1 cellular context compared by ENCODE assay signal in the genomic region with DNA sequence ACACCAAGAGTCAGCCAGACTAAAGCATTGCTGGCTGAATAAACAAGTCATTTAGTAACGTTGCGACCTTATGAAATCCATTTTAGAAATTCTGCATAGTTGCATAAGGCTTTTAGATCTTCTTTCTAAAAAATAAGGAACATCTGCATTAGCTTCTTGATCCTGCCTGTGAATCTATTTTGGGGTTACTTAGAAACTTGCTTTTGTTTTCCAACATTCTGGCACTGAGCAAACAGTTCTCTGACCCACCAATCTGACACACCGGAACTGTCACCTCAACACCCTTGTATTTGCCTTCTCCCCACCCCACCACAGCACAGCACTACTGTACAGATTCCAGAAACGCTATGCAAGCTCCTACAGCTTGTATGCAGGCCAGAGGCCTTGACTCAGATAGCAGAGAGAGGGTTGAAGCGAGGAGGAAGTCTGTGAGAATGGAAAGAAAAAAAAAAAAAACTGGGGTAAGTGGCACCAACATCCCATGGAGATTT.
A peak's percentile ranks its signal among the peaks of the same experiment; 100 is the strongest.
TF ChIP-seq lines count a peak whose summit lies in the region.

No MANE protein-coding gene starts in this region.

TF ChIP-seq in HepG2, 621 proteins besides CTCF, POLR2A, EP300 and RAD21 (continued from another document and continues in another):
- TF ChIP-seq ZNF761 (CRISPR knock-in tag; conservative IDR thresholded peaks at IDR 0.05): no peak
- TF ChIP-seq ZNF556 (CRISPR knock-in tag; IDR thresholded peaks at IDR 0.05; ENCODE audit: borderline replicate concordance): peak; percentile 73; the same call in 1 of the 2 replicates
- TF ChIP-seq ZBTB8A (CRISPR knock-in tag; IDR thresholded peaks at IDR 0.05; ENCODE audit: borderline replicate concordance, low read depth): no peak
- TF ChIP-seq, protein P1, sequence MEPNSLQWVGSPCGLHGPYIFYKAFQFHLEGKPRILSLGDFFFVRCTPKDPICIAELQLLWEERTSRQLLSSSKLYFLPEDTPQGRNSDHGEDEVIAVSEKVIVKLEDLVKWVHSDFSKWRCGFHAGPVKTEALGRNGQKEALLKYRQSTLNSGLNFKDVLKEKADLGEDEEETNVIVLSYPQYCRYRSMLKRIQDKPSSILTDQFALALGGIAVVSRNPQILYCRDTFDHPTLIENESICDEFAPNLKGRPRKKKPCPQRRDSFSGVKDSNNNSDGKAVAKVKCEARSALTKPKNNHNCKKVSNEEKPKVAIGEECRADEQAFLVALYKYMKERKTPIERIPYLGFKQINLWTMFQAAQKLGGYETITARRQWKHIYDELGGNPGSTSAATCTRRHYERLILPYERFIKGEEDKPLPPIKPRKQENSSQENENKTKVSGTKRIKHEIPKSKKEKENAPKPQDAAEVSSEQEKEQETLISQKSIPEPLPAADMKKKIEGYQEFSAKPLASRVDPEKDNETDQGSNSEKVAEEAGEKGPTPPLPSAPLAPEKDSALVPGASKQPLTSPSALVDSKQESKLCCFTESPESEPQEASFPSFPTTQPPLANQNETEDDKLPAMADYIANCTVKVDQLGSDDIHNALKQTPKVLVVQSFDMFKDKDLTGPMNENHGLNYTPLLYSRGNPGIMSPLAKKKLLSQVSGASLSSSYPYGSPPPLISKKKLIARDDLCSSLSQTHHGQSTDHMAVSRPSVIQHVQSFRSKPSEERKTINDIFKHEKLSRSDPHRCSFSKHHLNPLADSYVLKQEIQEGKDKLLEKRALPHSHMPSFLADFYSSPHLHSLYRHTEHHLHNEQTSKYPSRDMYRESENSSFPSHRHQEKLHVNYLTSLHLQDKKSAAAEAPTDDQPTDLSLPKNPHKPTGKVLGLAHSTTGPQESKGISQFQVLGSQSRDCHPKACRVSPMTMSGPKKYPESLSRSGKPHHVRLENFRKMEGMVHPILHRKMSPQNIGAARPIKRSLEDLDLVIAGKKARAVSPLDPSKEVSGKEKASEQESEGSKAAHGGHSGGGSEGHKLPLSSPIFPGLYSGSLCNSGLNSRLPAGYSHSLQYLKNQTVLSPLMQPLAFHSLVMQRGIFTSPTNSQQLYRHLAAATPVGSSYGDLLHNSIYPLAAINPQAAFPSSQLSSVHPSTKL (CRISPR knock-in tag; IDR thresholded peaks at IDR 0.05): peak; percentile 96
- no peak for TF ChIP-seq PLRG1 (conservative IDR thresholded peaks at IDR 0.05)
- TF ChIP-seq, protein P2, sequence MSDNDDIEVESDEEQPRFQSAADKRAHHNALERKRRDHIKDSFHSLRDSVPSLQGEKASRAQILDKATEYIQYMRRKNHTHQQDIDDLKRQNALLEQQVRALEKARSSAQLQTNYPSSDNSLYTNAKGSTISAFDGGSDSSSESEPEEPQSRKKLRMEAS (IDR thresholded peaks at IDR 0.05): peak; percentile 61; the same call in 1 of the 2 replicates
- no peak for TF ChIP-seq HCFC1 (IDR thresholded peaks at IDR 0.05; ENCODE audit: low read depth, low read length)
- TF ChIP-seq ZNF615 (CRISPR knock-in tag; IDR thresholded peaks at IDR 0.05; ENCODE audit: borderline replicate concordance): no peak
- no peak for TF ChIP-seq JDP2 (CRISPR knock-in tag; IDR thresholded peaks at IDR 0.05; ENCODE audit: borderline replicate concordance)
- TF ChIP-seq FOXM1 (CRISPR knock-in tag; IDR thresholded peaks at IDR 0.05): no peak
- TF ChIP-seq ONECUT2 (CRISPR knock-in tag; IDR thresholded peaks at IDR 0.05): no peak
- peak; percentile 54 for TF ChIP-seq KDM6A (CRISPR knock-in tag; IDR thresholded peaks at IDR 0.05; ENCODE audit: low read depth)
- TF ChIP-seq ZNF329 (CRISPR knock-in tag; IDR thresholded peaks at IDR 0.05; ENCODE audit: low read depth): no peak
- TF ChIP-seq, protein P3, sequence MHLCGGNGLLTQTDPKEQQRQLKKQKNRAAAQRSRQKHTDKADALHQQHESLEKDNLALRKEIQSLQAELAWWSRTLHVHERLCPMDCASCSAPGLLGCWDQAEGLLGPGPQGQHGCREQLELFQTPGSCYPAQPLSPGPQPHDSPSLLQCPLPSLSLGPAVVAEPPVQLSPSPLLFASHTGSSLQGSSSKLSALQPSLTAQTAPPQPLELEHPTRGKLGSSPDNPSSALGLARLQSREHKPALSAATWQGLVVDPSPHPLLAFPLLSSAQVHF (CRISPR knock-in tag; IDR thresholded peaks at IDR 0.05): no peak
- TF ChIP-seq, protein P4, sequence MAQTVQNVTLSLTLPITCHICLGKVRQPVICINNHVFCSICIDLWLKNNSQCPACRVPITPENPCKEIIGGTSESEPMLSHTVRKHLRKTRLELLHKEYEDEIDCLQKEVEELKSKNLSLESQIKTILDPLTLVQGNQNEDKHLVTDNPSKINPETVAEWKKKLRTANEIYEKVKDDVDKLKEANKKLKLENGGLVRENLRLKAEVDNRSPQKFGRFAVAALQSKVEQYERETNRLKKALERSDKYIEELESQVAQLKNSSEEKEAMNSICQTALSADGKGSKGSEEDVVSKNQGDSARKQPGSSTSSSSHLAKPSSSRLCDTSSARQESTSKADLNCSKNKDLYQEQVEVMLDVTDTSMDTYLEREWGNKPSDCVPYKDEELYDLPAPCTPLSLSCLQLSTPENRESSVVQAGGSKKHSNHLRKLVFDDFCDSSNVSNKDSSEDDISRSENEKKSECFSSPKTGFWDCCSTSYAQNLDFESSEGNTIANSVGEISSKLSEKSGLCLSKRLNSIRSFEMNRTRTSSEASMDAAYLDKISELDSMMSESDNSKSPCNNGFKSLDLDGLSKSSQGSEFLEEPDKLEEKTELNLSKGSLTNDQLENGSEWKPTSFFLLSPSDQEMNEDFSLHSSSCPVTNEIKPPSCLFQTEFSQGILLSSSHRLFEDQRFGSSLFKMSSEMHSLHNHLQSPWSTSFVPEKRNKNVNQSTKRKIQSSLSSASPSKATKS (CRISPR knock-in tag; IDR thresholded peaks at IDR 0.05): peak; percentile 76; the same call in 1 of the 2 replicates
- TF ChIP-seq ZNF83 (CRISPR knock-in tag; IDR thresholded peaks at IDR 0.05; ENCODE audit: borderline replicate concordance): no peak
- no peak for TF ChIP-seq ZNF367 (CRISPR knock-in tag; IDR thresholded peaks at IDR 0.05; ENCODE audit: borderline replicate concordance)
- no peak for TF ChIP-seq SRSF4 (IDR thresholded peaks at IDR 0.05; ENCODE audit: low read depth, low read length, poor library complexity, severe bottlenecking)
- TF ChIP-seq, protein P5, sequence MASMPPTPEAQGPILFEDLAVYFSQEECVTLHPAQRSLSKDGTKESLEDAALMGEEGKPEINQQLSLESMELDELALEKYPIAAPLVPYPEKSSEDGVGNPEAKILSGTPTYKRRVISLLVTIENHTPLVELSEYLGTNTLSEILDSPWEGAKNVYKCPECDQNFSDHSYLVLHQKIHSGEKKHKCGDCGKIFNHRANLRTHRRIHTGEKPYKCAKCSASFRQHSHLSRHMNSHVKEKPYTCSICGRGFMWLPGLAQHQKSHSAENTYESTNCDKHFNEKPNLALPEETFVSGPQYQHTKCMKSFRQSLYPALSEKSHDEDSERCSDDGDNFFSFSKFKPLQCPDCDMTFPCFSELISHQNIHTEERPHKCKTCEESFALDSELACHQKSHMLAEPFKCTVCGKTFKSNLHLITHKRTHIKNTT (CRISPR knock-in tag; IDR thresholded peaks at IDR 0.05): no peak
- no peak for TF ChIP-seq BORCS8-MEF2B (CRISPR knock-in tag; IDR thresholded peaks at IDR 0.05)
- no peak for TF ChIP-seq ZNF224 (CRISPR knock-in tag; IDR thresholded peaks at IDR 0.05)
- no peak for TF ChIP-seq ZNF567 (CRISPR knock-in tag; IDR thresholded peaks at IDR 0.05; ENCODE audit: borderline replicate concordance)
- TF ChIP-seq NFRKB (IDR thresholded peaks at IDR 0.05): no peak
- no peak for TF ChIP-seq NFE2L2 (IDR thresholded peaks at IDR 0.05; ENCODE audit: low read length)
- TF ChIP-seq CENPX (CRISPR knock-in tag; IDR thresholded peaks at IDR 0.05): no peak
- TF ChIP-seq ZNF235 (CRISPR knock-in tag; IDR thresholded peaks at IDR 0.05; ENCODE audit: borderline replicate concordance): no peak
- TF ChIP-seq HNRNPLL (IDR thresholded peaks at IDR 0.05; ENCODE audit: low read depth, low read length, poor library complexity, severe bottlenecking): no peak
- TF ChIP-seq, protein P6, sequence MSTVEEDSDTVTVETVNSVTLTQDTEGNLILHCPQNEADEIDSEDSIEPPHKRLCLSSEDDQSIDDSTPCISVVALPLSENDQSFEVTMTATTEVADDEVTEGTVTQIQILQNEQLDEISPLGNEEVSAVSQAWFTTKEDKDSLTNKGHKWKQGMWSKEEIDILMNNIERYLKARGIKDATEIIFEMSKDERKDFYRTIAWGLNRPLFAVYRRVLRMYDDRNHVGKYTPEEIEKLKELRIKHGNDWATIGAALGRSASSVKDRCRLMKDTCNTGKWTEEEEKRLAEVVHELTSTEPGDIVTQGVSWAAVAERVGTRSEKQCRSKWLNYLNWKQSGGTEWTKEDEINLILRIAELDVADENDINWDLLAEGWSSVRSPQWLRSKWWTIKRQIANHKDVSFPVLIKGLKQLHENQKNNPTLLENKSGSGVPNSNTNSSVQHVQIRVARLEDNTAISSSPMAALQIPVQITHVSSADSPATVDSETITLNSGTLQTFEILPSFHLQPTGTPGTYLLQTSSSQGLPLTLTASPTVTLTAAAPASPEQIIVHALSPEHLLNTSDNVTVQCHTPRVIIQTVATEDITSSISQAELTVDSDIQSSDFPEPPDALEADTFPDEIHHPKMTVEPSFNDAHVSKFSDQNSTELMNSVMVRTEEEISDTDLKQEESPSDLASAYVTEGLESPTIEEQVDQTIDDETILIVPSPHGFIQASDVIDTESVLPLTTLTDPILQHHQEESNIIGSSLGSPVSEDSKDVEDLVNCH (CRISPR knock-in tag; IDR thresholded peaks at IDR 0.05): no peak
- TF ChIP-seq, protein P7, sequence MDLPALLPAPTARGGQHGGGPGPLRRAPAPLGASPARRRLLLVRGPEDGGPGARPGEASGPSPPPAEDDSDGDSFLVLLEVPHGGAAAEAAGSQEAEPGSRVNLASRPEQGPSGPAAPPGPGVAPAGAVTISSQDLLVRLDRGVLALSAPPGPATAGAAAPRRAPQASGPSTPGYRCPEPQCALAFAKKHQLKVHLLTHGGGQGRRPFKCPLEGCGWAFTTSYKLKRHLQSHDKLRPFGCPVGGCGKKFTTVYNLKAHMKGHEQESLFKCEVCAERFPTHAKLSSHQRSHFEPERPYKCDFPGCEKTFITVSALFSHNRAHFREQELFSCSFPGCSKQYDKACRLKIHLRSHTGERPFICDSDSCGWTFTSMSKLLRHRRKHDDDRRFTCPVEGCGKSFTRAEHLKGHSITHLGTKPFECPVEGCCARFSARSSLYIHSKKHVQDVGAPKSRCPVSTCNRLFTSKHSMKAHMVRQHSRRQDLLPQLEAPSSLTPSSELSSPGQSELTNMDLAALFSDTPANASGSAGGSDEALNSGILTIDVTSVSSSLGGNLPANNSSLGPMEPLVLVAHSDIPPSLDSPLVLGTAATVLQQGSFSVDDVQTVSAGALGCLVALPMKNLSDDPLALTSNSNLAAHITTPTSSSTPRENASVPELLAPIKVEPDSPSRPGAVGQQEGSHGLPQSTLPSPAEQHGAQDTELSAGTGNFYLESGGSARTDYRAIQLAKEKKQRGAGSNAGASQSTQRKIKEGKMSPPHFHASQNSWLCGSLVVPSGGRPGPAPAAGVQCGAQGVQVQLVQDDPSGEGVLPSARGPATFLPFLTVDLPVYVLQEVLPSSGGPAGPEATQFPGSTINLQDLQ (CRISPR knock-in tag; IDR thresholded peaks at IDR 0.05): no peak
- TF ChIP-seq, protein P8, sequence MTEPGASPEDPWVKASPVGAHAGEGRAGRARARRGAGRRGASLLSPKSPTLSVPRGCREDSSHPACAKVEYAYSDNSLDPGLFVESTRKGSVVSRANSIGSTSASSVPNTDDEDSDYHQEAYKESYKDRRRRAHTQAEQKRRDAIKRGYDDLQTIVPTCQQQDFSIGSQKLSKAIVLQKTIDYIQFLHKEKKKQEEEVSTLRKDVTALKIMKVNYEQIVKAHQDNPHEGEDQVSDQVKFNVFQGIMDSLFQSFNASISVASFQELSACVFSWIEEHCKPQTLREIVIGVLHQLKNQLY (CRISPR knock-in tag; IDR thresholded peaks at IDR 0.05): peak; percentile 59; the same call in 1 of the 2 replicates
- TF ChIP-seq ZNF773 (CRISPR knock-in tag; IDR thresholded peaks at IDR 0.05; ENCODE audit: borderline replicate concordance): no peak
- TF ChIP-seq ZFP36L1 (CRISPR knock-in tag; IDR thresholded peaks at IDR 0.05): 0 out of 2 replicates have a peak, but pooled peaks have one; percentile 54
- no peak for TF ChIP-seq DMAP1 (CRISPR knock-in tag; IDR thresholded peaks at IDR 0.05)
- TF ChIP-seq FOXA3 (CRISPR knock-in tag; IDR thresholded peaks at IDR 0.05): peak; percentile 89
- TF ChIP-seq, protein P9, sequence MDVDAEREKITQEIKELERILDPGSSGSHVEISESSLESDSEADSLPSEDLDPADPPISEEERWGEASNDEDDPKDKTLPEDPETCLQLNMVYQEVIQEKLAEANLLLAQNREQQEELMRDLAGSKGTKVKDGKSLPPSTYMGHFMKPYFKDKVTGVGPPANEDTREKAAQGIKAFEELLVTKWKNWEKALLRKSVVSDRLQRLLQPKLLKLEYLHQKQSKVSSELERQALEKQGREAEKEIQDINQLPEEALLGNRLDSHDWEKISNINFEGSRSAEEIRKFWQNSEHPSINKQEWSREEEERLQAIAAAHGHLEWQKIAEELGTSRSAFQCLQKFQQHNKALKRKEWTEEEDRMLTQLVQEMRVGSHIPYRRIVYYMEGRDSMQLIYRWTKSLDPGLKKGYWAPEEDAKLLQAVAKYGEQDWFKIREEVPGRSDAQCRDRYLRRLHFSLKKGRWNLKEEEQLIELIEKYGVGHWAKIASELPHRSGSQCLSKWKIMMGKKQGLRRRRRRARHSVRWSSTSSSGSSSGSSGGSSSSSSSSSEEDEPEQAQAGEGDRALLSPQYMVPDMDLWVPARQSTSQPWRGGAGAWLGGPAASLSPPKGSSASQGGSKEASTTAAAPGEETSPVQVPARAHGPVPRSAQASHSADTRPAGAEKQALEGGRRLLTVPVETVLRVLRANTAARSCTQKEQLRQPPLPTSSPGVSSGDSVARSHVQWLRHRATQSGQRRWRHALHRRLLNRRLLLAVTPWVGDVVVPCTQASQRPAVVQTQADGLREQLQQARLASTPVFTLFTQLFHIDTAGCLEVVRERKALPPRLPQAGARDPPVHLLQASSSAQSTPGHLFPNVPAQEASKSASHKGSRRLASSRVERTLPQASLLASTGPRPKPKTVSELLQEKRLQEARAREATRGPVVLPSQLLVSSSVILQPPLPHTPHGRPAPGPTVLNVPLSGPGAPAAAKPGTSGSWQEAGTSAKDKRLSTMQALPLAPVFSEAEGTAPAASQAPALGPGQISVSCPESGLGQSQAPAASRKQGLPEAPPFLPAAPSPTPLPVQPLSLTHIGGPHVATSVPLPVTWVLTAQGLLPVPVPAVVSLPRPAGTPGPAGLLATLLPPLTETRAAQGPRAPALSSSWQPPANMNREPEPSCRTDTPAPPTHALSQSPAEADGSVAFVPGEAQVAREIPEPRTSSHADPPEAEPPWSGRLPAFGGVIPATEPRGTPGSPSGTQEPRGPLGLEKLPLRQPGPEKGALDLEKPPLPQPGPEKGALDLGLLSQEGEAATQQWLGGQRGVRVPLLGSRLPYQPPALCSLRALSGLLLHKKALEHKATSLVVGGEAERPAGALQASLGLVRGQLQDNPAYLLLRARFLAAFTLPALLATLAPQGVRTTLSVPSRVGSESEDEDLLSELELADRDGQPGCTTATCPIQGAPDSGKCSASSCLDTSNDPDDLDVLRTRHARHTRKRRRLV (CRISPR knock-in tag; IDR thresholded peaks at IDR 0.05): no peak; the same call in 1 of the 2 replicates
- no peak for TF ChIP-seq SCMH1 (CRISPR knock-in tag; IDR thresholded peaks at IDR 0.05; ENCODE audit: borderline replicate concordance)
- no peak for TF ChIP-seq ZNF432 (CRISPR knock-in tag; IDR thresholded peaks at IDR 0.05; ENCODE audit: borderline replicate concordance)
- TF ChIP-seq ZSCAN31 (CRISPR knock-in tag; IDR thresholded peaks at IDR 0.05; ENCODE audit: low read depth): 0 out of 2 replicates have a peak, but pooled peaks have one; percentile 35
- TF ChIP-seq, protein P10, sequence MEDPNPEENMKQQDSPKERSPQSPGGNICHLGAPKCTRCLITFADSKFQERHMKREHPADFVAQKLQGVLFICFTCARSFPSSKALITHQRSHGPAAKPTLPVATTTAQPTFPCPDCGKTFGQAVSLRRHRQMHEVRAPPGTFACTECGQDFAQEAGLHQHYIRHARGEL (CRISPR knock-in tag; IDR thresholded peaks at IDR 0.05): no peak
- TF ChIP-seq REL (CRISPR knock-in tag; conservative IDR thresholded peaks at IDR 0.05): no peak
- no peak for TF ChIP-seq ARNT (IDR thresholded peaks at IDR 0.05)
- TF ChIP-seq ZNF879 (CRISPR knock-in tag; IDR thresholded peaks at IDR 0.05): no peak
